ENCODE assay signal across 14 cellular contexts in the genomic region with DNA sequence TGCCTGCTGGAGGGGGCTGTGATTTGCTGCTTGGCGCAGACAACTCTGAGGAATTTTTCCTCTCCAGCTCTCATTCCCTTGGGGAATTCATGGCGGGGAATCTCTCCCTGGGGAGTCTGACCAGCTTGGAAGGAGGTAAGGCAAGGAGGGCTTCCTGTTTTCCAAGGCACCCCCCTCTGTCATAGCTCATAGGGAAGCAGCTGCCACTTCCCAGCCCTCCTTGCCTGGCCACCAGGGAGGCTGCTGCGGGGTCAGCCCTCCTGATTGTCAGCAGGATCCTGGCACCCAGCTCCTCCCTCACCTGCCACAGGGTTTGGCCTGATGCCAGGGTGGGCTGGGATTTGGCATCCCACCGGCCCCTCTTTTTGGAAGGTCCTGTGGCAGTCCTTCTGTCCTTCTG.
A peak's percentile ranks its signal among the peaks of the same experiment; 100 is the strongest.
DNase-seq lines count a peak whose midpoint lies in the region; ATAC-seq and TF ChIP-seq lines count a peak whose summit lies in the region.
"Had no signal": no experiment of that assay in that cellular context is flagged by ENCODE, and none has a peak within 500 bp of the region (broad histone marks: within the 10 kb centered on the region; RNA-seq: fewer than 3 reads in every experiment).

No MANE protein-coding gene starts in this region.

- peak overlapping the region; percentile 22 for H3K4me3 Mint-ChIP-seq in mesothelial cell of epicardium
- no peak overlapping the region for H3K4me3 Mint-ChIP-seq in activated naive CD8-positive, alpha-beta T cell treated with anti-CD3 and anti-CD28 coated beads, Interleukin-2, amount 50 U/mL, for 24 hours
- H3K4me3 Mint-ChIP-seq: activated T-cell treated with anti-CD3 and anti-CD28 coated beads, Interleukin-2, amount 50 U/mL, for 24 hours had no signal

- DNase-seq in A673 (ENCODE audit: low spot score), result peak; percentile 73
- peak; percentile 43 for DNase-seq in LHCN-M2 (ENCODE audit: low read depth)
- DNase-seq in coronary artery (ENCODE audit: low spot score), result peak; percentile 85
- DNase-seq in mesothelial cell of epicardium (ENCODE audit: low spot score in 2 of 2, unreplicated experiment in 2 of 2), result no peak
- no peak for DNase-seq in activated naive CD8-positive, alpha-beta T cell treated with anti-CD3 and anti-CD28 coated beads, Interleukin-2, amount 50 U/mL, for 24 hours
- DNase-seq in anterior cingulate cortex (lab: John Stamatoyannopoulos, UW), result no peak
- DNase-seq: activated T-cell treated with anti-CD3 and anti-CD28 coated beads, Interleukin-2, amount 50 U/mL, for 24 hours; central memory CD4-positive, alpha-beta T cell; left colon; NCI-H1694 treated with DMSO at 0.1 percent for 48 hours had no signal

- H3K4me1 Mint-ChIP-seq in mesothelial cell of epicardium, result peaks cover 72% of the 10 kb centered on the region
- peaks cover 5% of the 10 kb centered on the region for H3K4me1 Mint-ChIP-seq in activated naive CD8-positive, alpha-beta T cell treated with anti-CD3 and anti-CD28 coated beads, Interleukin-2, amount 50 U/mL, for 24 hours

- no peaks in the 10 kb centered on the region for H3K27me3 Mint-ChIP-seq in mesothelial cell of epicardium (ENCODE audit: low read depth)
- no peaks in the 10 kb centered on the region for H3K27me3 Mint-ChIP-seq in activated naive CD8-positive, alpha-beta T cell treated with anti-CD3 and anti-CD28 coated beads, Interleukin-2, amount 50 U/mL, for 24 hours

- CTCF ChIA-PET in A673 (lab: Charles Lee), result interaction anchor here (0.9 kb wide), 1 partner anchor 48 kb away, joined by 3 read pairs; no protein-coding TSS in a partner anchor

- peak overlapping the region; percentile 87 for H3K27ac Mint-ChIP-seq in mesothelial cell of epicardium
- H3K27ac Mint-ChIP-seq in activated naive CD8-positive, alpha-beta T cell treated with anti-CD3 and anti-CD28 coated beads, Interleukin-2, amount 50 U/mL, for 24 hours, result no peak overlapping the region
- H3K27ac Mint-ChIP-seq: activated T-cell treated with anti-CD3 and anti-CD28 coated beads, Interleukin-2, amount 50 U/mL, for 24 hours had no signal

- no peaks in the 10 kb centered on the region for H3K36me3 ChIP-seq in A673 (ENCODE audit: insufficient read depth, low read length, poor library complexity, severe bottlenecking)
- H3K36me3 ChIP-seq: esophagus muscularis mucosa had no signal

- no peak for ATAC-seq in activated naive CD8-positive, alpha-beta T cell treated with anti-CD3 and anti-CD28 coated beads, Interleukin-2, amount 50 U/mL, for 24 hours
- no peak for ATAC-seq in HG03571 (IDR thresholded peaks at IDR 0.05; ENCODE audit: unreplicated experiment)
- no peak for ATAC-seq in HG03432 (IDR thresholded peaks at IDR 0.05; ENCODE audit: unreplicated experiment)
- ATAC-seq: left colon, Panc1 had no signal

- POLR2A ChIA-PET in A673 (lab: Charles Lee; ENCODE audit: low non-redundant PET), result no interaction called here

- no peaks in the 10 kb centered on the region for H3K9me3 Mint-ChIP-seq in mesothelial cell of epicardium
- H3K9me3 Mint-ChIP-seq in activated naive CD8-positive, alpha-beta T cell treated with anti-CD3 and anti-CD28 coated beads, Interleukin-2, amount 50 U/mL, for 24 hours, result no peaks in the 10 kb centered on the region
- H3K9me3 Mint-ChIP-seq: activated T-cell treated with anti-CD3 and anti-CD28 coated beads, Interleukin-2, amount 50 U/mL, for 24 hours had no signal

- H3K4me1 ChIP-seq in A673 (ENCODE audit: insufficient read depth, low read length, poor library complexity, severe bottlenecking), result peaks cover 61% of the 10 kb centered on the region

- BruUV-seq in A673 (replicated peaks; lab: Mats Ljungman, UMichigan), result no TSS peak

- no peaks in the 10 kb centered on the region for H3K36me3 Mint-ChIP-seq in mesothelial cell of epicardium
- H3K36me3 Mint-ChIP-seq in activated naive CD8-positive, alpha-beta T cell treated with anti-CD3 and anti-CD28 coated beads, Interleukin-2, amount 50 U/mL, for 24 hours (ENCODE audit: low read depth), result no peaks in the 10 kb centered on the region

- peak overlapping the region; percentile 12 for H3K4me3 ChIP-seq in A673 (ENCODE audit: low read depth, low read length, poor library complexity, severe bottlenecking)
- peak overlapping the region; percentile 54 for H3K4me3 ChIP-seq in coronary artery
- H3K4me3 ChIP-seq: esophagus muscularis mucosa had no signal

- no peaks in the 10 kb centered on the region for H3K9me3 ChIP-seq in A673 (ENCODE audit: low read depth, low read length, poor library complexity, severe bottlenecking)
- H3K9me3 ChIP-seq: esophagus muscularis mucosa had no signal

- H3K27ac ChIP-seq in A673 (ENCODE audit: low read depth, low read length, poor library complexity, severe bottlenecking) (peak overlapping the region; percentile 71), coronary artery (peak overlapping the region; percentile 57 to 87)

- intact Hi-C loops in A673 (cut with micrococcal nuclease; ENCODE audit: unreplicated experiment), result no loop called here

- TF ChIP-seq CTCF in A673 (conservative IDR thresholded peaks at IDR 0.05; ENCODE audit: low read depth, low read length) (no peak), coronary artery (IDR thresholded peaks at IDR 0.05) (no peak), mesothelial cell of epicardium (IDR thresholded peaks at IDR 0.05; ENCODE audit: unreplicated experiment) (no peak)

- H3K27me3 ChIP-seq in A673 (replicated peaks; ENCODE audit: insufficient read depth, low read depth, low read length, poor library complexity), result no peaks in the 10 kb centered on the region
- H3K27me3 ChIP-seq: esophagus muscularis mucosa had no signal

Comparison
In these comparisons a context has a peak if more than half of its experiments do, and no peak if none do; other contexts are left out.
1. DNase-seq: peak in A673 (single experiment), LHCN-M2 (single experiment) and coronary artery (single experiment); none in mesothelial cell of epicardium (0 of 2), activated naive CD8-positive, alpha-beta T cell treated with anti-CD3 and anti-CD28 coated beads, Interleukin-2, amount 50 U/mL, for 24 hours (single experiment) and anterior cingulate cortex (0 of 58).